ENCODE assay signal across 8 cellular contexts in genomic region chr2:88765154-88765948, GRCh38.
DNase-seq lines count a peak whose midpoint lies in the region; ATAC-seq and TF ChIP-seq lines count a peak whose summit lies in the region.

No MANE protein-coding gene starts in this region.

- DNase-seq in Caki2 (ENCODE audit: low read depth) (peak; percentile 92), cardiac fibroblast (ENCODE audit: low read depth in 2 of 2) (peak; percentile 14 to 21), memory B cell (ENCODE audit: low spot score in 2 of 2) (peak; percentile 44 to 50), OCI-M2 (lab: John Stamatoyannopoulos, UW; ENCODE audit: unreplicated experiment) (no peak), cerebellum (ENCODE audit: low spot score) (no peak)

- H3K27me3 Mint-ChIP-seq in memory B cell: peaks cover 5% of the 10 kb centered on the region
- H3K27me3 Mint-ChIP-seq in stimulated activated naive CD8-positive, alpha-beta T cell treated with anti-CD3 and anti-CD28 coated beads, Interleukin-15, Interleukin-2, amounts not matched to agents 100 ng/mL and 50 ng/mL, for 24 hours: peaks cover 28% of the 10 kb centered on the region

- peaks cover 4% of the 10 kb centered on the region for H3K36me3 Mint-ChIP-seq in memory B cell
- H3K36me3 Mint-ChIP-seq in stimulated activated naive CD8-positive, alpha-beta T cell treated with anti-CD3 and anti-CD28 coated beads, Interleukin-15, Interleukin-2, amounts not matched to agents 100 ng/mL and 50 ng/mL, for 24 hours (ENCODE audit: low read depth): peaks cover 4% of the 10 kb centered on the region

- TF ChIP-seq POLR2A in Raji (IDR thresholded peaks at IDR 0.05; ENCODE audit: insufficient read depth, low read depth, low read length): peak; percentile 63

- in situ Hi-C loops in Caki2 (cut with HindIII; ENCODE audit: low pct_unique_long_range_greater_than_20kb, low sequenced_read_pairs): no loop called here

- TF ChIP-seq CTCF in cardiac fibroblast (IDR thresholded peaks at IDR 0.05; ENCODE audit: low read depth, low read length): no peak

- H3K4me3 ChIP-seq in cardiac fibroblast (replicated peaks in 1 of 2; ENCODE audit: low read depth in 2 of 2, low read length in 2 of 2): peak overlapping the region; percentile 17 to 21

- H3K4me1 Mint-ChIP-seq in memory B cell: peaks cover 9% of the 10 kb centered on the region
- peaks cover 4% of the 10 kb centered on the region for H3K4me1 Mint-ChIP-seq in stimulated activated naive CD8-positive, alpha-beta T cell treated with anti-CD3 and anti-CD28 coated beads, Interleukin-15, Interleukin-2, amounts not matched to agents 100 ng/mL and 50 ng/mL, for 24 hours (ENCODE audit: low read depth)

- H3K9me3 Mint-ChIP-seq in memory B cell: peaks cover 1% of the 10 kb centered on the region
- peaks cover 4% of the 10 kb centered on the region for H3K9me3 Mint-ChIP-seq in stimulated activated naive CD8-positive, alpha-beta T cell treated with anti-CD3 and anti-CD28 coated beads, Interleukin-15, Interleukin-2, amounts not matched to agents 100 ng/mL and 50 ng/mL, for 24 hours

- ATAC-seq in HG02798 (IDR thresholded peaks at IDR 0.05; ENCODE audit: poor library complexity, unreplicated experiment) (peak; percentile 76), memory B cell (ENCODE audit: low read depth) (peak; percentile 89)

- H3K4me3 Mint-ChIP-seq in memory B cell: peak overlapping the region; percentile 83
- peak overlapping the region; percentile 71 for H3K4me3 Mint-ChIP-seq in stimulated activated naive CD8-positive, alpha-beta T cell treated with anti-CD3 and anti-CD28 coated beads, Interleukin-15, Interleukin-2, amounts not matched to agents 100 ng/mL and 50 ng/mL, for 24 hours

- peak overlapping the region; percentile 62 for H3K27ac Mint-ChIP-seq in memory B cell
- no peak overlapping the region for H3K27ac Mint-ChIP-seq in stimulated activated naive CD8-positive, alpha-beta T cell treated with anti-CD3 and anti-CD28 coated beads, Interleukin-15, Interleukin-2, amounts not matched to agents 100 ng/mL and 50 ng/mL, for 24 hours

Comparison
In these comparisons a context has a peak if more than half of its experiments do, and no peak if none do; other contexts are left out.
1. DNase-seq: peak in Caki2 (single experiment), cardiac fibroblast (2 of 2) and memory B cell (2 of 2); none in OCI-M2 (single experiment) and cerebellum (single experiment).